In genomic region chrX:27863813-27864212, GRCh38 we compare ENCODE assay signal across 1 cellular context.
TF ChIP-seq lines count a peak whose summit lies in the region.

No MANE protein-coding gene starts in this region.

TF ChIP-seq in H1, 55 proteins besides CTCF, POLR2A, EP300 and RAD21:
- TF ChIP-seq YY1 (IDR thresholded peaks at IDR 0.05; ENCODE audit: low read depth, low read length) (peak; percentile 34; the same call in 1 of the 2 replicates), CREB1 (IDR thresholded peaks at IDR 0.05) (peak; percentile 31; the same call in 1 of the 2 replicates), HDAC2 (IDR thresholded peaks at IDR 0.05; ENCODE audit: borderline replicate concordance in 1 of 2, low read depth in 2 of 2, low read length in 2 of 2) (no peak), KDM4A (IDR thresholded peaks at IDR 0.05; ENCODE audit: low read depth, low read length, severe bottlenecking) (peak; percentile 49), E2F6 (IDR thresholded peaks at IDR 0.05) (peak; percentile 96), SP2 (IDR thresholded peaks at IDR 0.05; ENCODE audit: low read length) (no peak), PHF8 (conservative IDR thresholded peaks at IDR 0.05; ENCODE audit: low read depth, low read length) (no peak), BRCA1 (IDR thresholded peaks at IDR 0.05; ENCODE audit: low read depth, low read length) (no peak), MAX (IDR thresholded peaks at IDR 0.05) (peak; percentile 96)
